Comparison of ENCODE assay signal across 1 cellular context in the genomic region with DNA sequence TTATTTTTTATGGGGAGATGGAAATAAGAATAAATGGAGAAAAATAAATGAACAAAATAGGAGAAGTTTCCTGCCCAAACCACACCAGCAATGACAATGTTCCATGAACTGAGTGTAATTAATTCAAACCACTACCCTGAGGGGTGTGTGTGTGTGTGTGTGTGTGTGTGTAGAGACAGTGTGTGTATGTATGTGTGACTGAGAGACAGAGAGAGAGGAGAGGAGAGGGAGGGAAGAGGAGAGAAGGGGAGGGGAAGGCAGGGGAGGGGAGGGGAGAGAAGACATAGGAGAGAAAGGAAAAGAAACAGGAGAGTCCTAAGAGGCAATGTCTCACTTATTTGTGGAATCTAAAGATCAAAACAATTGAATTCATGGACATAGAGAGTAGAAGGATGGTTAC.
TF ChIP-seq lines count a peak whose summit lies in the region.

No MANE protein-coding gene starts in this region.

TF ChIP-seq in H1, 55 proteins besides CTCF, POLR2A, EP300 and RAD21 (continued from another document):
- TF ChIP-seq, protein P1, sequence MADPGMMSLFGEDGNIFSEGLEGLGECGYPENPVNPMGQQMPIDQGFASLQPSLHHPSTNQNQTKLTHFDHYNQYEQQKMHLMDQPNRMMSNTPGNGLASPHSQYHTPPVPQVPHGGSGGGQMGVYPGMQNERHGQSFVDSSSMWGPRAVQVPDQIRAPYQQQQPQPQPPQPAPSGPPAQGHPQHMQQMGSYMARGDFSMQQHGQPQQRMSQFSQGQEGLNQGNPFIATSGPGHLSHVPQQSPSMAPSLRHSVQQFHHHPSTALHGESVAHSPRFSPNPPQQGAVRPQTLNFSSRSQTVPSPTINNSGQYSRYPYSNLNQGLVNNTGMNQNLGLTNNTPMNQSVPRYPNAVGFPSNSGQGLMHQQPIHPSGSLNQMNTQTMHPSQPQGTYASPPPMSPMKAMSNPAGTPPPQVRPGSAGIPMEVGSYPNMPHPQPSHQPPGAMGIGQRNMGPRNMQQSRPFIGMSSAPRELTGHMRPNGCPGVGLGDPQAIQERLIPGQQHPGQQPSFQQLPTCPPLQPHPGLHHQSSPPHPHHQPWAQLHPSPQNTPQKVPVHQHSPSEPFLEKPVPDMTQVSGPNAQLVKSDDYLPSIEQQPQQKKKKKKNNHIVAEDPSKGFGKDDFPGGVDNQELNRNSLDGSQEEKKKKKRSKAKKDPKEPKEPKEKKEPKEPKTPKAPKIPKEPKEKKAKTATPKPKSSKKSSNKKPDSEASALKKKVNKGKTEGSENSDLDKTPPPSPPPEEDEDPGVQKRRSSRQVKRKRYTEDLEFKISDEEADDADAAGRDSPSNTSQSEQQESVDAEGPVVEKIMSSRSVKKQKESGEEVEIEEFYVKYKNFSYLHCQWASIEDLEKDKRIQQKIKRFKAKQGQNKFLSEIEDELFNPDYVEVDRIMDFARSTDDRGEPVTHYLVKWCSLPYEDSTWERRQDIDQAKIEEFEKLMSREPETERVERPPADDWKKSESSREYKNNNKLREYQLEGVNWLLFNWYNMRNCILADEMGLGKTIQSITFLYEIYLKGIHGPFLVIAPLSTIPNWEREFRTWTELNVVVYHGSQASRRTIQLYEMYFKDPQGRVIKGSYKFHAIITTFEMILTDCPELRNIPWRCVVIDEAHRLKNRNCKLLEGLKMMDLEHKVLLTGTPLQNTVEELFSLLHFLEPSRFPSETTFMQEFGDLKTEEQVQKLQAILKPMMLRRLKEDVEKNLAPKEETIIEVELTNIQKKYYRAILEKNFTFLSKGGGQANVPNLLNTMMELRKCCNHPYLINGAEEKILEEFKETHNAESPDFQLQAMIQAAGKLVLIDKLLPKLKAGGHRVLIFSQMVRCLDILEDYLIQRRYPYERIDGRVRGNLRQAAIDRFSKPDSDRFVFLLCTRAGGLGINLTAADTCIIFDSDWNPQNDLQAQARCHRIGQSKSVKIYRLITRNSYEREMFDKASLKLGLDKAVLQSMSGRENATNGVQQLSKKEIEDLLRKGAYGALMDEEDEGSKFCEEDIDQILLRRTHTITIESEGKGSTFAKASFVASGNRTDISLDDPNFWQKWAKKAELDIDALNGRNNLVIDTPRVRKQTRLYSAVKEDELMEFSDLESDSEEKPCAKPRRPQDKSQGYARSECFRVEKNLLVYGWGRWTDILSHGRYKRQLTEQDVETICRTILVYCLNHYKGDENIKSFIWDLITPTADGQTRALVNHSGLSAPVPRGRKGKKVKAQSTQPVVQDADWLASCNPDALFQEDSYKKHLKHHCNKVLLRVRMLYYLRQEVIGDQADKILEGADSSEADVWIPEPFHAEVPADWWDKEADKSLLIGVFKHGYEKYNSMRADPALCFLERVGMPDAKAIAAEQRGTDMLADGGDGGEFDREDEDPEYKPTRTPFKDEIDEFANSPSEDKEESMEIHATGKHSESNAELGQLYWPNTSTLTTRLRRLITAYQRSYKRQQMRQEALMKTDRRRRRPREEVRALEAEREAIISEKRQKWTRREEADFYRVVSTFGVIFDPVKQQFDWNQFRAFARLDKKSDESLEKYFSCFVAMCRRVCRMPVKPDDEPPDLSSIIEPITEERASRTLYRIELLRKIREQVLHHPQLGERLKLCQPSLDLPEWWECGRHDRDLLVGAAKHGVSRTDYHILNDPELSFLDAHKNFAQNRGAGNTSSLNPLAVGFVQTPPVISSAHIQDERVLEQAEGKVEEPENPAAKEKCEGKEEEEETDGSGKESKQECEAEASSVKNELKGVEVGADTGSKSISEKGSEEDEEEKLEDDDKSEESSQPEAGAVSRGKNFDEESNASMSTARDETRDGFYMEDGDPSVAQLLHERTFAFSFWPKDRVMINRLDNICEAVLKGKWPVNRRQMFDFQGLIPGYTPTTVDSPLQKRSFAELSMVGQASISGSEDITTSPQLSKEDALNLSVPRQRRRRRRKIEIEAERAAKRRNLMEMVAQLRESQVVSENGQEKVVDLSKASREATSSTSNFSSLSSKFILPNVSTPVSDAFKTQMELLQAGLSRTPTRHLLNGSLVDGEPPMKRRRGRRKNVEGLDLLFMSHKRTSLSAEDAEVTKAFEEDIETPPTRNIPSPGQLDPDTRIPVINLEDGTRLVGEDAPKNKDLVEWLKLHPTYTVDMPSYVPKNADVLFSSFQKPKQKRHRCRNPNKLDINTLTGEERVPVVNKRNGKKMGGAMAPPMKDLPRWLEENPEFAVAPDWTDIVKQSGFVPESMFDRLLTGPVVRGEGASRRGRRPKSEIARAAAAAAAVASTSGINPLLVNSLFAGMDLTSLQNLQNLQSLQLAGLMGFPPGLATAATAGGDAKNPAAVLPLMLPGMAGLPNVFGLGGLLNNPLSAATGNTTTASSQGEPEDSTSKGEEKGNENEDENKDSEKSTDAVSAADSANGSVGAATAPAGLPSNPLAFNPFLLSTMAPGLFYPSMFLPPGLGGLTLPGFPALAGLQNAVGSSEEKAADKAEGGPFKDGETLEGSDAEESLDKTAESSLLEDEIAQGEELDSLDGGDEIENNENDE (IDR thresholded peaks at IDR 0.05; ENCODE audit: insufficient replicate concordance, low read length): no peak
- TF ChIP-seq EGR1 (IDR thresholded peaks at IDR 0.05; ENCODE audit: borderline replicate concordance, low read depth, low read length): no peak
- TF ChIP-seq GTF2F1 (IDR thresholded peaks at IDR 0.05; ENCODE audit: borderline replicate concordance, low read depth, low read length): no peak
